Comparison of ENCODE assay signal across 1 cellular context in genomic region chrX:4550018-4550417, GRCh38.
TF ChIP-seq lines count a peak whose summit lies in the region.

No MANE protein-coding gene starts in this region.

TF ChIP-seq in GM12878, 131 proteins besides CTCF, POLR2A, EP300 and RAD21 (continued from another document):
- TF ChIP-seq, protein P1, sequence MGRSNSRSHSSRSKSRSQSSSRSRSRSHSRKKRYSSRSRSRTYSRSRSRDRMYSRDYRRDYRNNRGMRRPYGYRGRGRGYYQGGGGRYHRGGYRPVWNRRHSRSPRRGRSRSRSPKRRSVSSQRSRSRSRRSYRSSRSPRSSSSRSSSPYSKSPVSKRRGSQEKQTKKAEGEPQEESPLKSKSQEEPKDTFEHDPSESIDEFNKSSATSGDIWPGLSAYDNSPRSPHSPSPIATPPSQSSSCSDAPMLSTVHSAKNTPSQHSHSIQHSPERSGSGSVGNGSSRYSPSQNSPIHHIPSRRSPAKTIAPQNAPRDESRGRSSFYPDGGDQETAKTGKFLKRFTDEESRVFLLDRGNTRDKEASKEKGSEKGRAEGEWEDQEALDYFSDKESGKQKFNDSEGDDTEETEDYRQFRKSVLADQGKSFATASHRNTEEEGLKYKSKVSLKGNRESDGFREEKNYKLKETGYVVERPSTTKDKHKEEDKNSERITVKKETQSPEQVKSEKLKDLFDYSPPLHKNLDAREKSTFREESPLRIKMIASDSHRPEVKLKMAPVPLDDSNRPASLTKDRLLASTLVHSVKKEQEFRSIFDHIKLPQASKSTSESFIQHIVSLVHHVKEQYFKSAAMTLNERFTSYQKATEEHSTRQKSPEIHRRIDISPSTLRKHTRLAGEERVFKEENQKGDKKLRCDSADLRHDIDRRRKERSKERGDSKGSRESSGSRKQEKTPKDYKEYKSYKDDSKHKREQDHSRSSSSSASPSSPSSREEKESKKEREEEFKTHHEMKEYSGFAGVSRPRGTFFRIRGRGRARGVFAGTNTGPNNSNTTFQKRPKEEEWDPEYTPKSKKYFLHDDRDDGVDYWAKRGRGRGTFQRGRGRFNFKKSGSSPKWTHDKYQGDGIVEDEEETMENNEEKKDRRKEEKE (IDR thresholded peaks at IDR 0.05), result no peak
- no peak for TF ChIP-seq NFXL1 (IDR thresholded peaks at IDR 0.05; ENCODE audit: borderline replicate concordance)
- TF ChIP-seq CHD1 (IDR thresholded peaks at IDR 0.05; ENCODE audit: low read depth, low read length), result no peak
- TF ChIP-seq POLR2AphosphoS2 (IDR thresholded peaks at IDR 0.05; ENCODE audit: low read depth, low read length), result no peak
- no peak for TF ChIP-seq SIX5 (IDR thresholded peaks at IDR 0.05; ENCODE audit: low read depth, low read length, severe bottlenecking)
- TF ChIP-seq, protein P2, sequence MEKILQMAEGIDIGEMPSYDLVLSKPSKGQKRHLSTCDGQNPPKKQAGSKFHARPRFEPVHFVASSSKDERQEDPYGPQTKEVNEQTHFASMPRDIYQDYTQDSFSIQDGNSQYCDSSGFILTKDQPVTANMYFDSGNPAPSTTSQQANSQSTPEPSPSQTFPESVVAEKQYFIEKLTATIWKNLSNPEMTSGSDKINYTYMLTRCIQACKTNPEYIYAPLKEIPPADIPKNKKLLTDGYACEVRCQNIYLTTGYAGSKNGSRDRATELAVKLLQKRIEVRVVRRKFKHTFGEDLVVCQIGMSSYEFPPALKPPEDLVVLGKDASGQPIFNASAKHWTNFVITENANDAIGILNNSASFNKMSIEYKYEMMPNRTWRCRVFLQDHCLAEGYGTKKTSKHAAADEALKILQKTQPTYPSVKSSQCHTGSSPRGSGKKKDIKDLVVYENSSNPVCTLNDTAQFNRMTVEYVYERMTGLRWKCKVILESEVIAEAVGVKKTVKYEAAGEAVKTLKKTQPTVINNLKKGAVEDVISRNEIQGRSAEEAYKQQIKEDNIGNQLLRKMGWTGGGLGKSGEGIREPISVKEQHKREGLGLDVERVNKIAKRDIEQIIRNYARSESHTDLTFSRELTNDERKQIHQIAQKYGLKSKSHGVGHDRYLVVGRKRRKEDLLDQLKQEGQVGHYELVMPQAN (conservative IDR thresholded peaks at IDR 0.05), result no peak
- TF ChIP-seq, protein P3, sequence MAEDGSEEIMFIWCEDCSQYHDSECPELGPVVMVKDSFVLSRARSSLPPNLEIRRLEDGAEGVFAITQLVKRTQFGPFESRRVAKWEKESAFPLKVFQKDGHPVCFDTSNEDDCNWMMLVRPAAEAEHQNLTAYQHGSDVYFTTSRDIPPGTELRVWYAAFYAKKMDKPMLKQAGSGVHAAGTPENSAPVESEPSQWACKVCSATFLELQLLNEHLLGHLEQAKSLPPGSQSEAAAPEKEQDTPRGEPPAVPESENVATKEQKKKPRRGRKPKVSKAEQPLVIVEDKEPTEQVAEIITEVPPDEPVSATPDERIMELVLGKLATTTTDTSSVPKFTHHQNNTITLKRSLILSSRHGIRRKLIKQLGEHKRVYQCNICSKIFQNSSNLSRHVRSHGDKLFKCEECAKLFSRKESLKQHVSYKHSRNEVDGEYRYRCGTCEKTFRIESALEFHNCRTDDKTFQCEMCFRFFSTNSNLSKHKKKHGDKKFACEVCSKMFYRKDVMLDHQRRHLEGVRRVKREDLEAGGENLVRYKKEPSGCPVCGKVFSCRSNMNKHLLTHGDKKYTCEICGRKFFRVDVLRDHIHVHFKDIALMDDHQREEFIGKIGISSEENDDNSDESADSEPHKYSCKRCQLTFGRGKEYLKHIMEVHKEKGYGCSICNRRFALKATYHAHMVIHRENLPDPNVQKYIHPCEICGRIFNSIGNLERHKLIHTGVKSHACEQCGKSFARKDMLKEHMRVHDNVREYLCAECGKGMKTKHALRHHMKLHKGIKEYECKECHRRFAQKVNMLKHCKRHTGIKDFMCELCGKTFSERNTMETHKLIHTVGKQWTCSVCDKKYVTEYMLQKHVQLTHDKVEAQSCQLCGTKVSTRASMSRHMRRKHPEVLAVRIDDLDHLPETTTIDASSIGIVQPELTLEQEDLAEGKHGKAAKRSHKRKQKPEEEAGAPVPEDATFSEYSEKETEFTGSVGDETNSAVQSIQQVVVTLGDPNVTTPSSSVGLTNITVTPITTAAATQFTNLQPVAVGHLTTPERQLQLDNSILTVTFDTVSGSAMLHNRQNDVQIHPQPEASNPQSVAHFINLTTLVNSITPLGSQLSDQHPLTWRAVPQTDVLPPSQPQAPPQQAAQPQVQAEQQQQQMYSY (CRISPR knock-in tag; IDR thresholded peaks at IDR 0.05), result no peak
- TF ChIP-seq CREM (IDR thresholded peaks at IDR 0.05; ENCODE audit: low read depth), result no peak
- no peak for TF ChIP-seq TCF3 (IDR thresholded peaks at IDR 0.05; ENCODE audit: borderline replicate concordance, insufficient read depth, low read depth, low read length)
- TF ChIP-seq, protein P4, sequence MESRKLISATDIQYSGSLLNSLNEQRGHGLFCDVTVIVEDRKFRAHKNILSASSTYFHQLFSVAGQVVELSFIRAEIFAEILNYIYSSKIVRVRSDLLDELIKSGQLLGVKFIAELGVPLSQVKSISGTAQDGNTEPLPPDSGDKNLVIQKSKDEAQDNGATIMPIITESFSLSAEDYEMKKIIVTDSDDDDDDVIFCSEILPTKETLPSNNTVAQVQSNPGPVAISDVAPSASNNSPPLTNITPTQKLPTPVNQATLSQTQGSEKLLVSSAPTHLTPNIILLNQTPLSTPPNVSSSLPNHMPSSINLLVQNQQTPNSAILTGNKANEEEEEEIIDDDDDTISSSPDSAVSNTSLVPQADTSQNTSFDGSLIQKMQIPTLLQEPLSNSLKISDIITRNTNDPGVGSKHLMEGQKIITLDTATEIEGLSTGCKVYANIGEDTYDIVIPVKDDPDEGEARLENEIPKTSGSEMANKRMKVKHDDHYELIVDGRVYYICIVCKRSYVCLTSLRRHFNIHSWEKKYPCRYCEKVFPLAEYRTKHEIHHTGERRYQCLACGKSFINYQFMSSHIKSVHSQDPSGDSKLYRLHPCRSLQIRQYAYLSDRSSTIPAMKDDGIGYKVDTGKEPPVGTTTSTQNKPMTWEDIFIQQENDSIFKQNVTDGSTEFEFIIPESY (IDR thresholded peaks at IDR 0.05), result no peak
- TF ChIP-seq JUNB (IDR thresholded peaks at IDR 0.05), result no peak
- TF ChIP-seq BACH1 (IDR thresholded peaks at IDR 0.05; ENCODE audit: borderline replicate concordance), result no peak
- TF ChIP-seq SMAD1 (IDR thresholded peaks at IDR 0.05; ENCODE audit: low read depth, partially characterized antibody), result no peak
